ENCODE assay signal across 9 cellular contexts in the genomic region with DNA sequence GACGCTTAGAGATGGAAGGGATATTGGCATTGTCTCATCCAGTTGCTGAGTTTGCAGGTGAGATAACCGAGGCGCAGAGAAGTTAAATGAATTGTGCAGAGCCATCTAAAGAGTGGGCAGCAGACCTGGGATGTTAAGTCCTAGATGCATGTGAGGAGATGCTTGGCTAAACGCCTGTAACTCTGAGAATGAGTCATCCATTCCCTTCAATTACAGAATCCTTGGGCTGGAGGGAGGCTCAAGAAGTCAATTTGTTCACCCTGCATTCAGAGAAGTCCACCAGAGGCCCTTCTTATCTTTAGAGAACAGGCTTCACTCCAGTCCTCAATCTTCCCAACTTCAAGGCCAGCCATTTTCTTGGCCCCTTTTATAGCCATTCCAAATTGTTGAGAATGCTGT. TPM values are rescaled to one million over a fixed set of nuclear protein-coding genes. Genes with fewer than 3 reads are reported as not detected.
A peak's percentile ranks its signal among the peaks of the same experiment; 100 is the strongest.
DNase-seq lines count a peak whose midpoint lies in the region; ATAC-seq, FAIRE-seq and TF ChIP-seq lines count a peak whose summit lies in the region.
"Had no signal": no experiment of that assay in that cellular context is flagged by ENCODE, and none has a peak within 500 bp of the region (broad histone marks: within the 10 kb centered on the region; RNA-seq: fewer than 3 reads in every experiment).

No MANE protein-coding gene starts in this region.

- no peak overlapping the region for H3K56ac ChIP-seq in IMR-90 (ENCODE audit: extremely low read depth, insufficient read depth, low read length)

- H2AK9ac ChIP-seq in IMR-90 (replicated peaks; ENCODE audit: low read depth, low read length, poor library complexity), result no peak overlapping the region

- no peaks in the 10 kb centered on the region for H3K36me3 Mint-ChIP-seq in central memory CD8-positive, alpha-beta T cell (ENCODE audit: insufficient read depth)
- H3K36me3 Mint-ChIP-seq in mesothelial cell of epicardium, result no peaks in the 10 kb centered on the region

- DNase-seq in AG20443 (ENCODE audit: low spot score) (peak; percentile 79), IMR-90 (peak; percentile 92), mesothelial cell of epicardium (ENCODE audit: low spot score in 2 of 2, unreplicated experiment in 2 of 2) (peak in 1 of 2 experiments; percentile 13), midbrain (lab: John Stamatoyannopoulos, UW) (no peak), DMS153 (lab: John Stamatoyannopoulos, UW) (no peak), GM19239 (ENCODE audit: insufficient read length, low spot score) (no peak)
- DNase-seq in central memory CD8-positive, alpha-beta T cell (ENCODE audit: low spot score in 2 of 2), result no peak
- DNase-seq: NCI-H82 had no signal

- peaks cover 8% of the 10 kb centered on the region; the same call in 1 of the 2 replicates for H3K4me1 ChIP-seq in IMR-90 (ENCODE audit: control insufficient read depth, insufficient read depth, low read length)

- POLR2A ChIA-PET in IMR-90 (lab: Charles Lee; ENCODE audit: unreplicated experiment), result no interaction called here

- H3K4me3 Mint-ChIP-seq in central memory CD8-positive, alpha-beta T cell, result peak overlapping the region; percentile 77
- peak overlapping the region; percentile 76 for H3K4me3 Mint-ChIP-seq in mesothelial cell of epicardium

- H3K27me3 Mint-ChIP-seq in central memory CD8-positive, alpha-beta T cell, result peaks cover 19% of the 10 kb centered on the region
- no peaks in the 10 kb centered on the region for H3K27me3 Mint-ChIP-seq in mesothelial cell of epicardium (ENCODE audit: low read depth)

- H2BK120ac ChIP-seq in IMR-90 (ENCODE audit: low read depth, low read length), result no peak overlapping the region

- H3K4ac ChIP-seq in IMR-90 (ENCODE audit: low read depth, low read length), result no peak overlapping the region

- peaks cover 18% of the 10 kb centered on the region; the same call in 1 of the 2 replicates for H3K9me1 ChIP-seq in IMR-90 (ENCODE audit: insufficient read depth, low read length)

- no peak overlapping the region for H3K9ac ChIP-seq in IMR-90 (ENCODE audit: low read depth, low read length)

- H4K20me1 ChIP-seq in IMR-90 (ENCODE audit: insufficient read depth, low read length), result peaks cover 19% of the 10 kb centered on the region

- no peaks in the 10 kb centered on the region for H3K9me3 ChIP-seq in IMR-90 (ENCODE audit: control insufficient read depth, insufficient read depth, low read length)

- H3K9me3 Mint-ChIP-seq in central memory CD8-positive, alpha-beta T cell, result no peaks in the 10 kb centered on the region
- no peaks in the 10 kb centered on the region for H3K9me3 Mint-ChIP-seq in mesothelial cell of epicardium

- no peak overlapping the region for H2BK5ac ChIP-seq in IMR-90 (ENCODE audit: low read depth, low read length, poor library complexity, severe bottlenecking)

- FAIRE-seq in GM19239 (lab: Jason Lieb, UNC), result no peak

- H3K14ac ChIP-seq in IMR-90 (replicated peaks; ENCODE audit: low read depth, low read length), result no peak overlapping the region

- no peak overlapping the region; the same call in 1 of the 2 replicates for H2AK5ac ChIP-seq in IMR-90 (ENCODE audit: low read depth, low read length)

- BruUV-seq in IMR-90 (replicated peaks; lab: Mats Ljungman, UMichigan), result no TSS peak

- peak overlapping the region; percentile 33 for H3K27ac Mint-ChIP-seq in central memory CD8-positive, alpha-beta T cell (ENCODE audit: low read depth)
- H3K27ac Mint-ChIP-seq in mesothelial cell of epicardium, result no peak overlapping the region

- no peaks in the 10 kb centered on the region for H3K36me3 ChIP-seq in IMR-90 (ENCODE audit: control insufficient read depth, insufficient read depth, low read length)

- in situ Hi-C loops in IMR-90 (cut with MboI; ENCODE audit: low sequenced_read_pairs), result no loop called here

- H2BK15ac ChIP-seq in IMR-90 (ENCODE audit: low read depth, low read length), result no peak overlapping the region

- CTCF ChIA-PET in IMR-90 (lab: Yijun Ruan, JAX), result interaction anchor here (0.8 to 1.0 kb wide), 2 partner anchors 98 to 524 kb away, joined by 4 read pairs; no protein-coding TSS in a partner anchor

- H3K23ac ChIP-seq in IMR-90 (ENCODE audit: low read depth, low read length), result no peak overlapping the region

- H3K18ac ChIP-seq in IMR-90 (ENCODE audit: low read depth, low read length), result no peak overlapping the region

- no peak overlapping the region for H4K5ac ChIP-seq in IMR-90 (ENCODE audit: low read depth, low read length)

- dilution Hi-C loops in IMR-90 (cut with HindIII; ENCODE audit: low sequenced_read_pairs, unreplicated experiment), result no loop called here

- WGBS in IMR-90 (ENCODE audit: extremely low coverage in 2 of 2, insufficient read length in 1 of 2), 2 experiments, result no CpG with 5 or more reads among the region's 4 CpGs

- intact Hi-C loops in IMR-90 (cut with micrococcal nuclease), result loop anchor here (1.0 kb wide), 1 partner anchor 83 kb away; no protein-coding TSS in a partner anchor

- H2BK20ac ChIP-seq in IMR-90 (ENCODE audit: low read depth, low read length), result no peak overlapping the region

- no peaks in the 10 kb centered on the region for H3K27me3 ChIP-seq in IMR-90 (ENCODE audit: control insufficient read depth, insufficient read depth, low read length)

- ATAC-seq in IMR-90 (ENCODE audit: low read depth), result peak; percentile 21; the same call in 1 of the 2 replicates
- no peak for ATAC-seq in central memory CD8-positive, alpha-beta T cell (replicated peaks; ENCODE audit: extremely low read depth, poor library complexity, severe bottlenecking)
- ATAC-seq in HG02678 (IDR thresholded peaks at IDR 0.05; ENCODE audit: unreplicated experiment), result no peak

- TF ChIP-seq POLR2A in IMR-90 (IDR thresholded peaks at IDR 0.05; ENCODE audit: low read depth, low read length), result no peak

- H4K91ac ChIP-seq in IMR-90 (ENCODE audit: insufficient read depth, low read depth, low read length), result no peak overlapping the region

- peak overlapping the region; percentile 3; the same call in 1 of the 2 replicates for H3K4me2 ChIP-seq in IMR-90 (ENCODE audit: low read depth, low read length)

- no peak overlapping the region for H4K8ac ChIP-seq in IMR-90 (ENCODE audit: low read depth in 2 of 2, low read length in 2 of 2)

- peaks cover 12 to 45% of the 10 kb centered on the region in 2 experiments for H3K79me1 ChIP-seq in IMR-90 (ENCODE audit: low read depth in 1 of 2, low read length in 2 of 2)

- TF ChIP-seq CTCF in IMR-90 (conservative IDR thresholded peaks at IDR 0.05; ENCODE audit: low read depth, low read length), result no peak
- no peak for TF ChIP-seq CTCF in mesothelial cell of epicardium (IDR thresholded peaks at IDR 0.05; ENCODE audit: unreplicated experiment)

- no peak overlapping the region for H3K27ac ChIP-seq in IMR-90 (ENCODE audit: insufficient read depth, low read length)

- no peak for TF ChIP-seq RAD21 in IMR-90 (IDR thresholded peaks at IDR 0.05; ENCODE audit: low read length)

- H3K4me3 ChIP-seq in IMR-90 (ENCODE audit: insufficient read depth, low read depth, low read length), result no peak overlapping the region

- H2AFZ ChIP-seq in IMR-90 (replicated peaks; ENCODE audit: low read length, poor library complexity), result no peak overlapping the region

- H3K4me1 Mint-ChIP-seq in central memory CD8-positive, alpha-beta T cell, result peaks cover 45% of the 10 kb centered on the region
- peaks cover 67% of the 10 kb centered on the region for H3K4me1 Mint-ChIP-seq in mesothelial cell of epicardium

TF ChIP-seq in IMR-90, 13 proteins besides CTCF, POLR2A, EP300 and RAD21:
- TF ChIP-seq SMC3 (IDR thresholded peaks at IDR 0.05; ENCODE audit: low read depth, low read length) (no peak), RFX5 (IDR thresholded peaks at IDR 0.05; ENCODE audit: low read depth, low read length) (no peak), FOS (IDR thresholded peaks at IDR 0.05; ENCODE audit: low read depth, low read length) (peak; percentile 81), CEBPB (IDR thresholded peaks at IDR 0.05; ENCODE audit: low read depth, low read length) (peak; percentile 30; the same call in 1 of the 2 replicates)

RNA-seq across cellular contexts. Expression of a gene that starts 1.6 kb away (rescaled TPM):
- total RNA-seq in IMR-90 (2012; rRNA removed) (34.4 and 39.8 TPM in 2 replicates), mesothelial cell of epicardium (12.7 to 13.2 TPM (median 12.9 TPM) in 3 replicates)
- 29.1 and 31.8 TPM in 2 replicates for polyA plus RNA-seq in IMR-90 (2012; rRNA removed)
- 14.9 and 29.2 TPM in 2 replicates for polyA plus RNA-seq in IMR-90 (2012; cell fraction: cytosol; rRNA removed)
- 16.5 and 17.6 TPM in 2 replicates for polyA plus RNA-seq in IMR-90 (2012; cell fraction: nucleus; rRNA removed; ENCODE audit: low replicate concordance)

RNA-seq across cellular contexts. Expression of a gene that starts 18.2 kb away (rescaled TPM):
- total RNA-seq in IMR-90 (2012; rRNA removed) (under 0.01 TPM in 2 replicates), mesothelial cell of epicardium (0.40 to 0.54 TPM (median 0.47 TPM) in 3 replicates)
- 0.07 and 0.09 TPM in 2 replicates for polyA plus RNA-seq in IMR-90 (2012; rRNA removed)
- 0.03 and 0.08 TPM in 2 replicates for polyA plus RNA-seq in IMR-90 (2012; cell fraction: cytosol; rRNA removed)
- 0.13 and 0.24 TPM in 2 replicates for polyA plus RNA-seq in IMR-90 (2012; cell fraction: nucleus; rRNA removed; ENCODE audit: low replicate concordance)

Comparison
In these comparisons a context has a peak if more than half of its experiments do, and no peak if none do; other contexts are left out.
1. DNase-seq: peak in AG20443 (single experiment) and IMR-90 (single experiment); none in central memory CD8-positive, alpha-beta T cell (0 of 2), midbrain (single experiment), DMS153 (single experiment) and GM19239 (single experiment).